In genomic region chr22:30288414-30289125, GRCh38 we compare ENCODE assay signal across 8 cellular contexts. TPM values are rescaled to one million over a fixed set of nuclear protein-coding genes. Genes with fewer than 3 reads are reported as not detected.
DNase-seq lines count a peak whose midpoint lies in the region; ATAC-seq and TF ChIP-seq lines count a peak whose summit lies in the region.

No MANE protein-coding gene starts in this region.

- H3K4me3 ChIP-seq in Peyer's patch = peak overlapping the region; percentile 60 to 85 (median 71)
- H3K4me3 ChIP-seq in ovary = peak overlapping the region; percentile 97

- H3K27ac ChIP-seq in Peyer's patch (peak overlapping the region; percentile 78 to 92 (median 85)), epithelial cell of prostate (peak overlapping the region; percentile 73), ovary (peak overlapping the region; percentile 37 to 87)

- no peaks in the 10 kb centered on the region for H3K9me3 ChIP-seq in Peyer's patch
- H3K9me3 ChIP-seq in ovary = no peaks in the 10 kb centered on the region

- no peak for TF ChIP-seq EP300 in ovary (IDR thresholded peaks at IDR 0.05)

- DNase-seq in Caki2 (ENCODE audit: low read depth) = peak; percentile 20
- DNase-seq in Peyer's patch = no peak
- DNase-seq in epithelial cell of prostate (ENCODE audit: low read depth, low spot score) = no peak
- peak in 4 of 5 donors; percentile 55 to 69 (median 64) for DNase-seq in ovary
- no peak for DNase-seq in SK-N-DZ (ENCODE audit: low spot score)
- no peak for DNase-seq in Ammon's horn (ENCODE audit: low spot score)

- intact Hi-C loops in ovary (cut with DNase I) = loop anchor here in 3 of 4 donors (2.0 to 5.0 kb wide), 4 partner anchors 36 to 99 kb away; partner anchors contain the start of genes CCDC157 (in 2 of the 3), RNF215 (in 2 of the 3) and SF3A1 (in 2 of the 3)

- H3K27me3 ChIP-seq in Peyer's patch (no peaks in the 10 kb centered on the region), ovary (no peaks in the 10 kb centered on the region)

- in situ Hi-C loops in Caki2 (cut with HindIII; ENCODE audit: low pct_unique_long_range_greater_than_20kb, low sequenced_read_pairs) = loop anchor here (10.0 kb wide), 1 partner anchor 96 kb away; the partner anchor contains the start of gene RNF215

- 6 to 9% (median 9%) methylated on average over 22 to 27 of the region's 27 CpGs for WGBS in ovary, 3 donors

- TF ChIP-seq POLR2A in Peyer's patch (IDR thresholded peaks at IDR 0.05) (no peak), ovary (IDR thresholded peaks at IDR 0.05) (no peak)

- H3K4me1 ChIP-seq in Peyer's patch (peaks cover 0 to 37% (median 17%) of the 10 kb centered on the region in 4 donors), ovary (ENCODE audit: insufficient read depth) (peaks cover 17% of the 10 kb centered on the region)

- ATAC-seq in GM21528 (IDR thresholded peaks at IDR 0.05; ENCODE audit: low FRiP score, unreplicated experiment) (no peak), GM19463 (IDR thresholded peaks at IDR 0.05; ENCODE audit: unreplicated experiment) (no peak)

- no peak for TF ChIP-seq CTCF in Peyer's patch (IDR thresholded peaks at IDR 0.05)
- TF ChIP-seq CTCF in ovary (IDR thresholded peaks at IDR 0.05) = no peak

- peaks cover 0 to 20% (median 0%) of the 10 kb centered on the region in 3 donors for H3K36me3 ChIP-seq in Peyer's patch
- no peaks in the 10 kb centered on the region for H3K36me3 ChIP-seq in ovary

RNA-seq across cellular contexts. Expression of gene CASTOR1, which starts 0.7 kb away (rescaled TPM):
- 14.0 and 16.0 TPM in 2 replicates for total RNA-seq in Caki2 (2014; rRNA removed; shearing (Covaris generic); ENCODE audit: low replicate concordance)
- total RNA-seq in Peyer's patch (10 to 100 TPM in 1 of 4 donors, 1 to 10 TPM in 3; 1.8 to 11.6 (median 6.0) TPM), ovary (10 to 100 TPM; 11.0 to 31.2 (median 20.6) TPM)
- polyA plus RNA-seq in ovary = 10 to 100 TPM in 1 of 2 donors, 1 to 10 TPM in 1; 3.1 to 22.0 TPM
- 3.2 and 4.1 TPM in 2 replicates for polyA plus RNA-seq in SK-N-DZ (2014; cell fraction: cytosol; rRNA removed)
- 7.9 and 11.9 TPM in 2 replicates for polyA plus RNA-seq in SK-N-DZ (2014; cell fraction: nucleus; rRNA removed)

RNA-seq across cellular contexts. Expression of gene OSM, which starts 21.9 kb away (rescaled TPM):
- total RNA-seq in Caki2 (2014; rRNA removed; shearing (Covaris generic); ENCODE audit: low replicate concordance) = not detected in 2 replicates
- not detected for total RNA-seq in Peyer's patch
- total RNA-seq in ovary = 1 to 10 TPM in 4 of 7 donors, under 1 TPM in 2, not detected in 1; 0.73 to 4.5 (median 1.2) TPM
- polyA plus RNA-seq in ovary = under 1 TPM in 1 of 2 donors, not detected in 1; 0.46 TPM
- not detected in 2 replicates for polyA plus RNA-seq in SK-N-DZ (2014; cell fraction: cytosol; rRNA removed)
- polyA plus RNA-seq in SK-N-DZ (2014; cell fraction: nucleus; rRNA removed) = not detected in 2 replicates

RNA-seq across cellular contexts. Expression of gene TBC1D10A, which starts 38.2 kb away (rescaled TPM):
- total RNA-seq in Caki2 (2014; rRNA removed; shearing (Covaris generic); ENCODE audit: low replicate concordance) = 44.3 and 45.5 TPM in 2 replicates
- 10 to 100 TPM; 18.4 to 25.9 (median 20.8) TPM for total RNA-seq in Peyer's patch
- 10 to 100 TPM; 19.6 to 39.3 (median 30.7) TPM for total RNA-seq in ovary
- 10 to 100 TPM in 1 of 2 donors, 1 to 10 TPM in 1; 6.1 to 28.1 TPM for polyA plus RNA-seq in ovary
- 11.4 and 12.7 TPM in 2 replicates for polyA plus RNA-seq in SK-N-DZ (2014; cell fraction: cytosol; rRNA removed)
- polyA plus RNA-seq in SK-N-DZ (2014; cell fraction: nucleus; rRNA removed) = 17.1 and 20.8 TPM in 2 replicates

RNA-seq across cellular contexts. Expression of gene LIF, which starts 42.0 kb away (rescaled TPM):
- 35.7 and 35.8 TPM in 2 replicates for total RNA-seq in Caki2 (2014; rRNA removed; shearing (Covaris generic); ENCODE audit: low replicate concordance)
- total RNA-seq in Peyer's patch (10 to 100 TPM in 2 of 4 donors, 1 to 10 TPM in 2; 7.4 to 19.3 (median 10.6) TPM), ovary (1 to 10 TPM in 5 of 7 donors, under 1 TPM in 2; 0.35 to 8.3 (median 1.9) TPM)
- polyA plus RNA-seq in ovary = 1 to 10 TPM; 1.1 to 3.1 TPM
- polyA plus RNA-seq in SK-N-DZ (2014; cell fraction: cytosol; rRNA removed) = not detected in 2 replicates
- 0.04 TPM in 1 of 2 replicates, not detected in the other for polyA plus RNA-seq in SK-N-DZ (2014; cell fraction: nucleus; rRNA removed)

Comparison
In these comparisons a context has a peak if more than half of its experiments do, and no peak if none do; other contexts are left out.
1. DNase-seq: peak in Caki2 (single experiment) and ovary (4 of 5); none in Peyer's patch (0 of 3), epithelial cell of prostate (single experiment), SK-N-DZ (single experiment) and Ammon's horn (single experiment).
2. Peak in every context shown above with its lines, with median percentiles within 50 percentile points of each other: H3K27ac ChIP-seq.